Comparison of ENCODE assay signal across 15 cellular contexts in the genomic region with DNA sequence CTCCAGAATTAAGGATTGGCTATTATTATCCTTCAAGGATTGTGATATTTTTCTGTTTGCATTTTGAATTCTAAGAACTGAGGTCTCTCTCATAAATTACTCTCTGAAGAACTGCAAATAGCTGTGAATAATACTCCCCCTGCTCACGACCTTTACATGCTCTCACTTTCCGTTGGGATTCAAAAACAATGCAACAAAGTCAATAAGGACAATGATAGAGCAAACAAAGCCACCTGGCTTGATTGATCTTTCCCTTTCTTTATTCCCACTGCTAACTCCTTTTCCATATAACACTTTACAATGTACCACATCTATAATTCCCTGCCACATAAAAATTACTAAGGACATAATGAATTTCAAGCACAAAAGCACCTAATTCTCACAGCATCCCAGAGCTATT.
A peak's percentile ranks its signal among the peaks of the same experiment; 100 is the strongest.
DNase-seq lines count a peak whose midpoint lies in the region; ATAC-seq, FAIRE-seq and TF ChIP-seq lines count a peak whose summit lies in the region.
"Had no signal": no experiment of that assay in that cellular context is flagged by ENCODE, and none has a peak within 500 bp of the region (broad histone marks: within the 10 kb centered on the region; RNA-seq: fewer than 3 reads in every experiment).

No MANE protein-coding gene starts in this region.

- H2AFZ ChIP-seq in GM23338: no peak overlapping the region

- H3K4me1 ChIP-seq in GM23338 (ENCODE audit: insufficient read depth): no peaks in the 10 kb centered on the region
- peaks cover 0 to 2% (median 0%) of the 10 kb centered on the region in 3 donors for H3K4me1 ChIP-seq in pancreas
- H3K4me1 ChIP-seq in heart left ventricle: no peaks in the 10 kb centered on the region
- H3K4me1 ChIP-seq in spleen: no peaks in the 10 kb centered on the region
- H3K4me1 ChIP-seq: HAP-1 had no signal

- TF ChIP-seq CTCF in GM23338 (conservative IDR thresholded peaks at IDR 0.05; ENCODE audit: low read depth in 2 of 2): no peak
- no peak for TF ChIP-seq CTCF in pancreas (IDR thresholded peaks at IDR 0.05)
- no peak for TF ChIP-seq CTCF in heart left ventricle (IDR thresholded peaks at IDR 0.05)
- TF ChIP-seq CTCF in spleen (IDR thresholded peaks at IDR 0.05 in 8 of 11, conservative IDR thresholded peaks at IDR 0.05 in 3 of 11): no peak

- no peaks in the 10 kb centered on the region for H3K27me3 Mint-ChIP-seq in GM23338 (ENCODE audit: insufficient read depth, low read depth, poor library complexity)
- no peaks in the 10 kb centered on the region for H3K27me3 Mint-ChIP-seq in activated T-helper 1 cell treated with anti-CD3 and anti-CD28 coated beads, Interleukin-12 subunit alpha, Interleukin-12 subunit beta, Interleukin-2, Interleukin-4 antibody, amounts not matched to agents 30 ng/mL and 10 ng/mL and 1 ng/mL, durations not matched to agents 14 hours and 24 hours and 36 hours (ENCODE audit: insufficient read depth)
- H3K27me3 Mint-ChIP-seq: T-cell had no signal

- WGBS in pancreas, 2 donors: 1 to 3% methylated on average over 2 of the region's 2 CpGs
- WGBS in heart left ventricle, 4 donors: 4 to 30% (median 7%) methylated on average over 2 of the region's 2 CpGs
- WGBS in spleen, 5 donors: 2 to 11% (median 6%) methylated on average over 2 of the region's 2 CpGs

- H3K27ac ChIP-seq in GM23338 (ENCODE audit: low read depth) (no peak overlapping the region; the same call in 1 of the 2 replicates), pancreas (no peak overlapping the region), heart left ventricle (no peak overlapping the region), spleen (no peak overlapping the region)
- H3K27ac ChIP-seq: C4-2B, SK-N-MC had no signal

- H3K27me3 ChIP-seq in GM23338 (ENCODE audit: insufficient read depth) (no peaks in the 10 kb centered on the region), pancreas (no peaks in the 10 kb centered on the region), heart left ventricle (no peaks in the 10 kb centered on the region), spleen (replicated peaks in 1 of 7) (no peaks in the 10 kb centered on the region)

- H3K9me3 ChIP-seq in pancreas: no peaks in the 10 kb centered on the region
- H3K9me3 ChIP-seq in heart left ventricle: peaks cover 0 to 34% (median 14%) of the 10 kb centered on the region in 12 donors
- H3K9me3 ChIP-seq in spleen: peaks cover 0 to 45% (median 36%) of the 10 kb centered on the region in 8 donors
- H3K9me3 ChIP-seq: HAP-1 had no signal

- intact Hi-C loops in pancreas (cut with DNase I) (no loop called here), heart left ventricle (cut with DNase I) (no loop called here), spleen (cut with DNase I; ENCODE audit: low total_unique reads) (no loop called here)
- intact Hi-C loops in activated T-helper 1 cell treated with anti-CD3 and anti-CD28 coated beads, Interleukin-12 subunit alpha, Interleukin-12 subunit beta, Interleukin-2, Interleukin-4 antibody, amounts not matched to agents 30 ng/mL and 10 ng/mL and 1 ng/mL, durations not matched to agents 14 hours and 24 hours and 36 hours (cut with micrococcal nuclease): no loop called here

- ATAC-seq in GM23338 (no peak; the same call in 2 of the 3 replicates), pancreas (peak; percentile 46 to 81 (median 69)), heart left ventricle (no peak)
- ATAC-seq: T-cell had no signal

- TF ChIP-seq POLR2A in heart left ventricle (IDR thresholded peaks at IDR 0.05): no peak
- no peak for TF ChIP-seq POLR2A in spleen (IDR thresholded peaks at IDR 0.05)

- H3F3A ChIP-seq in GM23338 (replicated peaks; ENCODE audit: low read depth): no peaks in the 10 kb centered on the region

- H3K9me3 Mint-ChIP-seq in GM23338: peaks cover 26% of the 10 kb centered on the region
- H3K9me3 Mint-ChIP-seq in activated T-helper 1 cell treated with anti-CD3 and anti-CD28 coated beads, Interleukin-12 subunit alpha, Interleukin-12 subunit beta, Interleukin-2, Interleukin-4 antibody, amounts not matched to agents 30 ng/mL and 10 ng/mL and 1 ng/mL, durations not matched to agents 14 hours and 24 hours and 36 hours: peaks cover 25% of the 10 kb centered on the region

- no peaks in the 10 kb centered on the region for H4K20me1 ChIP-seq in GM23338 (replicated peaks; ENCODE audit: insufficient read depth)

- peaks cover 8% of the 10 kb centered on the region; the same call in 1 of the 3 replicates for H3K36me3 Mint-ChIP-seq in GM23338 (ENCODE audit: low read depth)
- H3K36me3 Mint-ChIP-seq in activated T-helper 1 cell treated with anti-CD3 and anti-CD28 coated beads, Interleukin-12 subunit alpha, Interleukin-12 subunit beta, Interleukin-2, Interleukin-4 antibody, amounts not matched to agents 30 ng/mL and 10 ng/mL and 1 ng/mL, durations not matched to agents 14 hours and 24 hours and 36 hours (ENCODE audit: low read depth): no peaks in the 10 kb centered on the region
- H3K36me3 Mint-ChIP-seq: T-cell had no signal

- H3K79me2 ChIP-seq in GM23338 (replicated peaks; ENCODE audit: insufficient read depth): no peaks in the 10 kb centered on the region

- H3K9me2 ChIP-seq in GM23338 (ENCODE audit: insufficient read depth): no peaks in the 10 kb centered on the region; the same call in 1 of the 2 replicates

- no peak overlapping the region for H3K4me2 ChIP-seq in GM23338

- peaks cover 4% of the 10 kb centered on the region; the same call in 2 of the 3 replicates for H3K4me1 Mint-ChIP-seq in GM23338
- H3K4me1 Mint-ChIP-seq in activated T-helper 1 cell treated with anti-CD3 and anti-CD28 coated beads, Interleukin-12 subunit alpha, Interleukin-12 subunit beta, Interleukin-2, Interleukin-4 antibody, amounts not matched to agents 30 ng/mL and 10 ng/mL and 1 ng/mL, durations not matched to agents 14 hours and 24 hours and 36 hours (ENCODE audit: low read depth): no peaks in the 10 kb centered on the region
- H3K4me1 Mint-ChIP-seq: T-cell had no signal

- H3K4me3 ChIP-seq in GM23338 (no peak overlapping the region), pancreas (no peak overlapping the region), heart left ventricle (no peak overlapping the region), spleen (no peak overlapping the region)
- H3K4me3 ChIP-seq: HAP-1, SK-N-MC had no signal

- no peak for FAIRE-seq in pancreas (lab: Jason Lieb, UNC)

- no peak overlapping the region for H3K4me3 Mint-ChIP-seq in GM23338
- no peak overlapping the region for H3K4me3 Mint-ChIP-seq in activated T-helper 1 cell treated with anti-CD3 and anti-CD28 coated beads, Interleukin-12 subunit alpha, Interleukin-12 subunit beta, Interleukin-2, Interleukin-4 antibody, amounts not matched to agents 30 ng/mL and 10 ng/mL and 1 ng/mL, durations not matched to agents 14 hours and 24 hours and 36 hours
- H3K4me3 Mint-ChIP-seq: T-cell had no signal

- peak; percentile 2 for DNase-seq in GM23338 (ENCODE audit: low spot score)
- DNase-seq in NCI-H1930 (lab: John Stamatoyannopoulos, UW): peak; percentile 87 to 91
- peak; percentile 89 for DNase-seq in NCI-H345 treated with DMSO at 0.1 percent for 48 hours (lab: John Stamatoyannopoulos, UW; ENCODE audit: unreplicated experiment)
- DNase-seq in pancreas: no peak
- DNase-seq in heart left ventricle: no peak
- no peak for DNase-seq in activated T-helper 1 cell treated with anti-CD3 and anti-CD28 coated beads, Interleukin-12 subunit alpha, Interleukin-12 subunit beta, Interleukin-2, Interleukin-4 antibody, amounts not matched to agents 30 ng/mL and 10 ng/mL and 1 ng/mL, durations not matched to agents 14 hours and 24 hours and 36 hours (ENCODE audit: low spot score)
- no peak for DNase-seq in spleen
- DNase-seq: MV-4-11, NCI-H2029, NCI-H446, T-cell, T-helper 9 cell had no signal

- H3K27ac Mint-ChIP-seq in GM23338: no peak overlapping the region
- no peak overlapping the region for H3K27ac Mint-ChIP-seq in activated T-helper 1 cell treated with anti-CD3 and anti-CD28 coated beads, Interleukin-12 subunit alpha, Interleukin-12 subunit beta, Interleukin-2, Interleukin-4 antibody, amounts not matched to agents 30 ng/mL and 10 ng/mL and 1 ng/mL, durations not matched to agents 14 hours and 24 hours and 36 hours
- H3K27ac Mint-ChIP-seq: T-cell had no signal

- no peaks in the 10 kb centered on the region for H3K36me3 ChIP-seq in GM23338 (ENCODE audit: insufficient read depth)
- no peaks in the 10 kb centered on the region for H3K36me3 ChIP-seq in pancreas
- H3K36me3 ChIP-seq in heart left ventricle: no peaks in the 10 kb centered on the region
- no peaks in the 10 kb centered on the region for H3K36me3 ChIP-seq in spleen
- H3K36me3 ChIP-seq: HAP-1 had no signal

TF ChIP-seq in GM23338, 12 proteins besides CTCF, POLR2A, EP300 and RAD21:
- TF ChIP-seq ZNF331 (CRISPR knock-in tag; IDR thresholded peaks at IDR 0.05; ENCODE audit: low read depth) (no peak), REST (IDR thresholded peaks at IDR 0.05; ENCODE audit: unreplicated experiment) (no peak), CREB1 (CRISPR knock-in tag; IDR thresholded peaks at IDR 0.05; ENCODE audit: low read depth) (no peak), ZNF114 (CRISPR knock-in tag; IDR thresholded peaks at IDR 0.05) (no peak), NANOG (IDR thresholded peaks at IDR 0.05; ENCODE audit: borderline replicate concordance) (no peak), EZH2phosphoT487 (IDR thresholded peaks at IDR 0.05; ENCODE audit: unreplicated experiment) (no peak)
TF ChIP-seq in GM23338: peak in this region for 0.

Comparison
In these comparisons a context has a peak if more than half of its experiments do, and no peak if none do; other contexts are left out.
1. ATAC-seq: peak in pancreas (4 of 4); none in GM23338 (single experiment) and heart left ventricle (0 of 4).
2. DNase-seq: peak in GM23338 (single experiment), NCI-H1930 (2 of 2) and NCI-H345 treated with DMSO at 0.1 percent for 48 hours (single experiment); none in pancreas (0 of 6), heart left ventricle (0 of 5), activated T-helper 1 cell treated with anti-CD3 and anti-CD28 coated beads, Interleukin-12 subunit alpha, Interleukin-12 subunit beta, Interleukin-2, Interleukin-4 antibody, amounts not matched to agents 30 ng/mL and 10 ng/mL and 1 ng/mL, durations not matched to agents 14 hours and 24 hours and 36 hours (single experiment) and spleen (single experiment).